In the genomic region with DNA sequence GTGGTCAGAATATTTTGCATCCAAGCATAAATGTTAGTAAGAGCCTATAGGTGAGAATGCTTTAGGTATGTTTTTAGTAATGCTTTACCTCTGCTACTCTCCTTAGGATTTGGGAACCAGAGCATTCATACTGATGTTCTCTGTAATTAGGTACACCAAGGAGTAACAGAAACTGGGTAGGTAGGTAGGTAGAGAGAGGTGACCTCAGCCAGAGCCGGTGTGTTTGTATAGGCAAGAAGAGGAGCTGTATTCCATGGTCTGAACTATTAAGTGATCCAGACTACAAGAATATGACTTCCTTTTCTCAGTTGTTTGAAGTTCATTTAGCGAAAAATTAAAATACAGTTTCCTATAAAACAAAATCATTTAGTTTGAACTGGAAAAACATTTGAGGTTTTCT, we compare ENCODE assay signal across 17 cellular contexts.
DNase-seq lines count a peak whose midpoint lies in the region; ATAC-seq, FAIRE-seq and TF ChIP-seq lines count a peak whose summit lies in the region.
"Had no signal": no experiment of that assay in that cellular context is flagged by ENCODE, and none has a peak within 500 bp of the region (broad histone marks: within the 10 kb centered on the region; RNA-seq: fewer than 3 reads in every experiment).

No MANE protein-coding gene starts in this region.

- H2BK120ac ChIP-seq in H1 (replicated peaks; ENCODE audit: low read depth, low read length), result no peak overlapping the region

- no peaks in the 10 kb centered on the region for H3K4me1 ChIP-seq in H1 (replicated peaks in 1 of 4; ENCODE audit: control insufficient read depth in 3 of 4, insufficient read depth in 4 of 4, low read length in 3 of 4)
- H3K4me1 ChIP-seq: BLaER1 had no signal

- no peak overlapping the region for H3K9ac ChIP-seq in H1 (replicated peaks in 1 of 4; ENCODE audit: extremely low read depth in 1 of 4, low read depth in 3 of 4, low read length in 3 of 4)
- H3K9ac ChIP-seq: BLaER1 had no signal

- H3K56ac ChIP-seq in H1 (replicated peaks; ENCODE audit: insufficient read length, low read depth, low read length), result no peak overlapping the region

- DNase-seq in H1 (ENCODE audit: low read depth in 1 of 2, low spot score in 2 of 2) (no peak), activated gamma-delta T cell treated with Interleukin-2 at 50 U/mL for 16 hours (no peak), NCI-H524 (lab: John Stamatoyannopoulos, UW) (no peak), SIG-M5 (lab: John Stamatoyannopoulos, UW) (no peak)
- DNase-seq in activated T-cell treated with anti-CD3 and anti-CD28 coated beads, Interleukin-2, amount 50 U/mL, for 4 hours, result no peak
- DNase-seq: DMS 273 treated with DMSO at 0.1 percent for 48 hours, EL, KBM-7, NCI-H1048, NCI-H2227 treated with DMSO at 0.1 percent for 48 hours, PC-9, T-cell had no signal

- no peak overlapping the region for H2BK15ac ChIP-seq in H1 (ENCODE audit: low read length)

- peaks cover 3% of the 10 kb centered on the region for H3K9me3 Mint-ChIP-seq in activated T-cell treated with anti-CD3 and anti-CD28 coated beads, Interleukin-2, amount 50 U/mL, for 4 hours
- H3K9me3 Mint-ChIP-seq: T-cell had no signal

- H3K4me2 ChIP-seq in H1 (ENCODE audit: insufficient read depth in 1 of 2, low read depth in 2 of 2, low read length in 2 of 2), result no peak overlapping the region
- H3K4me2 ChIP-seq: BLaER1, PC-9 had no signal

- no peak for TF ChIP-seq RAD21 in H1 (IDR thresholded peaks at IDR 0.05 in 1 of 2, conservative IDR thresholded peaks at IDR 0.05 in 1 of 2; ENCODE audit: low read depth in 2 of 2, low read length in 2 of 2)

- no peak for TF ChIP-seq POLR2A in H1 (IDR thresholded peaks at IDR 0.05; ENCODE audit: control extremely low read depth in 1 of 2, low read depth in 2 of 2, low read length in 2 of 2)

- FAIRE-seq in H1 (lab: Jason Lieb, UNC), result peak; percentile 28

- H3K4me3 ChIP-seq in H1 (ENCODE audit: extremely low read depth in 1 of 4, insufficient read depth in 2 of 4, low read depth in 3 of 4, low read length in 4 of 4), result no peak overlapping the region
- H3K4me3 ChIP-seq: BLaER1, PC-9, SK-N-MC had no signal

- POLR2A ChIA-PET in H1 (lab: Charles Lee; ENCODE audit: partially characterized antibody), result no interaction called here

- no peaks in the 10 kb centered on the region for H3K79me1 ChIP-seq in H1 (ENCODE audit: low read depth, low read length)

- no peak overlapping the region for H3K4ac ChIP-seq in H1 (replicated peaks; ENCODE audit: insufficient read length, low read depth, low read length)

- no peak overlapping the region for H3K18ac ChIP-seq in H1 (ENCODE audit: extremely low read depth, low read length)

- H4K91ac ChIP-seq in H1 (replicated peaks; ENCODE audit: insufficient read length, low read length), result no peak overlapping the region

- H3K27me3 ChIP-seq in H1 (replicated peaks in 1 of 4; ENCODE audit: control insufficient read depth in 3 of 4, extremely low read depth in 1 of 4, insufficient read depth in 3 of 4, low read length in 3 of 4), result no peaks in the 10 kb centered on the region
- H3K27me3 ChIP-seq: BLaER1 had no signal

- H3K23ac ChIP-seq in H1 (ENCODE audit: insufficient read length), result no peak overlapping the region

- no peak overlapping the region for H3K4me3 Mint-ChIP-seq in activated T-cell treated with anti-CD3 and anti-CD28 coated beads, Interleukin-2, amount 50 U/mL, for 4 hours
- H3K4me3 Mint-ChIP-seq: T-cell had no signal

- no peaks in the 10 kb centered on the region for H3K79me2 ChIP-seq in H1 (ENCODE audit: control insufficient read depth in 1 of 2, insufficient read depth in 2 of 2, low read length in 2 of 2)

- H3K36me3 Mint-ChIP-seq in activated T-cell treated with anti-CD3 and anti-CD28 coated beads, Interleukin-2, amount 50 U/mL, for 4 hours (ENCODE audit: insufficient read depth), result peaks cover 22% of the 10 kb centered on the region

- no peak overlapping the region for H2BK20ac ChIP-seq in H1 (ENCODE audit: low read length)

- H4K5ac ChIP-seq in H1 (ENCODE audit: insufficient read length, low read depth, low read length), result no peak overlapping the region

- no peak overlapping the region for H2AK5ac ChIP-seq in H1 (ENCODE audit: low read depth, low read length)

- no peaks in the 10 kb centered on the region for H3K36me3 ChIP-seq in H1 (ENCODE audit: control insufficient read depth in 2 of 4, insufficient read depth in 4 of 4, low read length in 3 of 4)

- no peaks in the 10 kb centered on the region for H3K9me3 ChIP-seq in H1 (ENCODE audit: insufficient read depth in 2 of 2, low read depth in 1 of 2, low read length in 1 of 2)
- H3K9me3 ChIP-seq: BLaER1 had no signal

- H3K14ac ChIP-seq in H1 (ENCODE audit: insufficient read length), result no peak overlapping the region

- no peaks in the 10 kb centered on the region for H3K27me3 Mint-ChIP-seq in activated T-cell treated with anti-CD3 and anti-CD28 coated beads, Interleukin-2, amount 50 U/mL, for 4 hours (ENCODE audit: low read depth)
- H3K27me3 Mint-ChIP-seq: T-cell had no signal

- no peak overlapping the region for H3K27ac ChIP-seq in H1 (ENCODE audit: low read depth, low read length)
- H3K27ac ChIP-seq: BLaER1, HL-60, PC-9, SK-N-MC had no signal

- H2AFZ ChIP-seq in H1 (ENCODE audit: low read length), result no peak overlapping the region
- H2AFZ ChIP-seq: PC-9 had no signal

- peak; percentile 38 for ATAC-seq in GM18867 (IDR thresholded peaks at IDR 0.05; ENCODE audit: unreplicated experiment)
- peak; percentile 20 for ATAC-seq in HG02852 (IDR thresholded peaks at IDR 0.05; ENCODE audit: unreplicated experiment)
- no peak for ATAC-seq in activated T-cell treated with anti-CD3 and anti-CD28 coated beads, Interleukin-2, amount 50 U/mL, for 4 hours
- ATAC-seq: T-cell had no signal

- CTCF ChIA-PET in H1 (lab: Charles Lee; ENCODE audit: partially characterized antibody), result no interaction called here

- no peaks in the 10 kb centered on the region; the same call in 1 of the 2 replicates for H3K23me2 ChIP-seq in H1 (ENCODE audit: low read depth, low read length)

- H2BK5ac ChIP-seq in H1 (ENCODE audit: low read depth, low read length), result no peak overlapping the region

- H4K8ac ChIP-seq in H1 (ENCODE audit: extremely low read depth, insufficient read depth, low read length), result no peak overlapping the region

- H2BK12ac ChIP-seq in H1 (ENCODE audit: low read depth, low read length), result no peak overlapping the region

- H4K20me1 ChIP-seq in H1 (replicated peaks in 1 of 2; ENCODE audit: control insufficient read depth in 1 of 2, insufficient read depth in 2 of 2, low read length in 2 of 2), result no peaks in the 10 kb centered on the region
- H4K20me1 ChIP-seq: BLaER1 had no signal

- 78% methylated on average over 2 of the region's 2 CpGs; no CpG with 5 or more reads in 1 of the 2 experiments for WGBS in H1 (ENCODE audit: extremely low coverage in 1 of 2, insufficient coverage in 1 of 2, insufficient read length in 1 of 2, insufficient replicate concordance in 2 of 2, low coverage in 1 of 2, low lambda C conversion rate in 2 of 2, missing lambda C conversion rate in 1 of 2), 2 experiments

- TF ChIP-seq EP300 in H1 (IDR thresholded peaks at IDR 0.05; ENCODE audit: borderline replicate concordance in 1 of 2, low read depth in 2 of 2, low read length in 2 of 2), result no peak

- no peak for TF ChIP-seq CTCF in H1 (IDR thresholded peaks at IDR 0.05; ENCODE audit: control extremely low read depth in 1 of 3, insufficient read depth in 1 of 3, low read depth in 1 of 3, low read length in 3 of 3)

- no peaks in the 10 kb centered on the region for H3K4me1 Mint-ChIP-seq in activated T-cell treated with anti-CD3 and anti-CD28 coated beads, Interleukin-2, amount 50 U/mL, for 4 hours (ENCODE audit: low read depth)
- H3K4me1 Mint-ChIP-seq: T-cell had no signal

TF ChIP-seq in H1, 55 proteins besides CTCF, POLR2A, EP300 and RAD21 (continues in another document):
- TF ChIP-seq GTF2F1 (IDR thresholded peaks at IDR 0.05; ENCODE audit: borderline replicate concordance, low read depth, low read length) (no peak), TAF7 (optimal IDR thresholded peaks at IDR 0.05; ENCODE audit: borderline replicate concordance, low read depth, low read length) (no peak), SUZ12 (IDR thresholded peaks at IDR 0.05; ENCODE audit: low read length) (no peak), CBX5 (IDR thresholded peaks at IDR 0.05; ENCODE audit: low read depth, low read length) (no peak)
- TF ChIP-seq, protein P1, sequence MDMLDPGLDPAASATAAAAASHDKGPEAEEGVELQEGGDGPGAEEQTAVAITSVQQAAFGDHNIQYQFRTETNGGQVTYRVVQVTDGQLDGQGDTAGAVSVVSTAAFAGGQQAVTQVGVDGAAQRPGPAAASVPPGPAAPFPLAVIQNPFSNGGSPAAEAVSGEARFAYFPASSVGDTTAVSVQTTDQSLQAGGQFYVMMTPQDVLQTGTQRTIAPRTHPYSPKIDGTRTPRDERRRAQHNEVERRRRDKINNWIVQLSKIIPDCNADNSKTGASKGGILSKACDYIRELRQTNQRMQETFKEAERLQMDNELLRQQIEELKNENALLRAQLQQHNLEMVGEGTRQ (IDR thresholded peaks at IDR 0.05; ENCODE audit: low read length), result no peak

Comparison
In these comparisons a context has a peak if more than half of its experiments do, and no peak if none do; other contexts are left out.
1. ATAC-seq: peak in GM18867 (single experiment) and HG02852 (single experiment); none in activated T-cell treated with anti-CD3 and anti-CD28 coated beads, Interleukin-2, amount 50 U/mL, for 4 hours (0 of 2).